In genomic region chr7:107891619-107892366, GRCh38 we compare ENCODE assay signal across 1 cellular context.
TF ChIP-seq lines count a peak whose summit lies in the region.

No MANE protein-coding gene starts in this region.

TF ChIP-seq in K562, 482 proteins besides CTCF, POLR2A, EP300 and RAD21 (continued from another document and continues in another):
- TF ChIP-seq GMEB1 (CRISPR knock-in tag; IDR thresholded peaks at IDR 0.05) (no peak), IRF9 (tag; IDR thresholded peaks at IDR 0.05) (peak; percentile 88), CREB5 (CRISPR knock-in tag; IDR thresholded peaks at IDR 0.05) (no peak), MGA (IDR thresholded peaks at IDR 0.05) (no peak), MLLT1 (IDR thresholded peaks at IDR 0.05) (peak in 1 of 2 experiments; percentile 39; a peak in 2 of 4 replicates), TEAD2 (tag; IDR thresholded peaks at IDR 0.05) (peak; percentile 58; the same call in 1 of the 2 replicates), FOXK1 (CRISPR knock-in tag; IDR thresholded peaks at IDR 0.05; ENCODE audit: borderline replicate concordance) (peak; percentile 31; the same call in 1 of the 2 replicates), SREBF1 (IDR thresholded peaks at IDR 0.05; ENCODE audit: borderline replicate concordance, low read depth, low read length) (no peak), GATA2 (CRISPR knock-in tag; IDR thresholded peaks at IDR 0.05) (peak; percentile 79), HOXB6 (CRISPR knock-in tag; IDR thresholded peaks at IDR 0.05; ENCODE audit: borderline replicate concordance) (no peak), MYBL2 (IDR thresholded peaks at IDR 0.05; ENCODE audit: low read depth) (no peak), MYBL2 (CRISPR knock-in tag; IDR thresholded peaks at IDR 0.05; ENCODE audit: borderline replicate concordance) (no peak), ZNF23 (CRISPR knock-in tag; IDR thresholded peaks at IDR 0.05) (no peak), REST (CRISPR knock-in tag; IDR thresholded peaks at IDR 0.05; ENCODE audit: low read depth) (no peak), ESRRA (IDR thresholded peaks at IDR 0.05; ENCODE audit: borderline replicate concordance, low read depth) (no peak), PHF20 (IDR thresholded peaks at IDR 0.05; ENCODE audit: partially characterized antibody) (no peak), MIER1 (IDR thresholded peaks at IDR 0.05; ENCODE audit: low read depth) (no peak), SUPT5H (IDR thresholded peaks at IDR 0.05) (no peak), MTA2 (IDR thresholded peaks at IDR 0.05; ENCODE audit: low read depth) (no peak), DLX4 (CRISPR knock-in tag; IDR thresholded peaks at IDR 0.05) (no peak), ZNF449 (CRISPR knock-in tag; IDR thresholded peaks at IDR 0.05) (no peak), ZNF280A (IDR thresholded peaks at IDR 0.05; ENCODE audit: low read depth, partially characterized antibody) (no peak), CC2D1A (IDR thresholded peaks at IDR 0.05) (no peak), E2F3 (CRISPR knock-in tag; IDR thresholded peaks at IDR 0.05) (no peak), EWSR1 (IDR thresholded peaks at IDR 0.05; ENCODE audit: borderline replicate concordance, low read depth, partially characterized antibody) (no peak)
